8 cellular contexts compared by ENCODE assay signal in the genomic region with DNA sequence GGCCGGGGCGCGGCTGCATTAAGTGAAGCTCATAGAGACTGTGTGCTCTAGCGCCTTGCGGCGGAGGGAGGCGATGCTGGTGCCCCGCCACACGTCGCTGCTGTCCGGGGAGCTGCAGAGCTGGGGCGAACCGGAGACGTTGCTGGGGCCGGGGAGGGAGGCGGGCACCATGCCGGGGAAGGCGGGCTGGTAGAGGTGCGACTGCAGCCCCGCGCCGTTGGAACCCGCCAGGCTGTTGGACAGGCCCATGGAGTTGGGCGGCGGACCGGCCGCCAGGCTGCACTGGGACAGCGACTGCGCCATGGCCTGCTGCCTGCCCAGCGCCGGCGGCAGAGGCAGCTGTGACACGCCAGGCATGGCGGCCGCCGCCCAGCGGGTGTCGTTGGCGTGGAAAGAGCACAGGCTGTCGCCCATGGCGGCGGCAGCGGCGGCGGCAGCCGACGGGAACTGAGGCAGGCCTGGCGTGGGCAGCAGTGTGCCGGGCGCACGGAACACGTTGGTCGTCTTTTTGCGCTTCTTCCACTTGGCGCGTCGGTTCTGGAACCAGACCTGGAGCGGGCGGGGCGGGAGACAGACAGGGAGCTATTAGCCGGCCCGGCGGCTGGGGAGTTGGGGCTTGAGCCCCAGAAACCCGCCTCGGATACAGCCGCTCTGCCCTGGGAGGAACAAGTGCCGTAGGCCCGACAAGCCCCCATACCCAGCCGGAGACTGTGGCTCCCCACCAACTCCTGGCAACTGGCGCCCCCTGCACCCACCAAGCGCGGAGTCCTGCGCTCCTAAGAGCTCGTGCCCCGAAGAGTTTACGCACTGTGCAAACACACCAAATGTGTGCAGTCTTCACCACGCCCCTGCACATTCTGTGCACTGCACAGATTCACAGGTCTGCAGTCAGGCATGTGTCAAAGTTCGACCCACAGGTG.
DNase-seq lines count a peak whose midpoint lies in the region; ATAC-seq lines count a peak whose summit lies in the region.

No MANE protein-coding gene starts in this region.

- ATAC-seq in GM19351 (IDR thresholded peaks at IDR 0.05; ENCODE audit: unreplicated experiment) (peak; percentile 90), HG03354 (IDR thresholded peaks at IDR 0.05; ENCODE audit: poor library complexity, severe bottlenecking, unreplicated experiment) (peak; percentile 90)

- H3K4me1 Mint-ChIP-seq in activated naive CD8-positive, alpha-beta T cell (ENCODE audit: low read depth), result peaks cover 24% of the 10 kb centered on the region

- peak overlapping the region; percentile 82 for H3K4me3 Mint-ChIP-seq in activated naive CD8-positive, alpha-beta T cell

- H3K27ac Mint-ChIP-seq in activated naive CD8-positive, alpha-beta T cell, result no peak overlapping the region

- peaks cover 7% of the 10 kb centered on the region for H3K9me3 Mint-ChIP-seq in activated naive CD8-positive, alpha-beta T cell (ENCODE audit: low read depth)

- peaks cover 7% of the 10 kb centered on the region for H3K36me3 Mint-ChIP-seq in activated naive CD8-positive, alpha-beta T cell

- DNase-seq in DMS79 (lab: John Stamatoyannopoulos, UW), result peak; percentile 38
- DNase-seq in NCI-H774 (lab: John Stamatoyannopoulos, UW), result peak; percentile 83
- peak; percentile 77 for DNase-seq in iPS-NIHi11 (ENCODE audit: low spot score)
- DNase-seq in stimulated activated CD4-positive, alpha-beta T cell treated with anti-CD3 and anti-CD28 coated beads, Interleukin-1b, Interleukin-23, amount 100 ng/mL, for 48 hours, result peak; percentile 67
- DNase-seq in NCI-H1048 (lab: John Stamatoyannopoulos, UW), result no peak

- H3K27me3 Mint-ChIP-seq in activated naive CD8-positive, alpha-beta T cell, result peaks cover 57% of the 10 kb centered on the region
